ENCODE assay signal across 24 cellular contexts in the genomic region with DNA sequence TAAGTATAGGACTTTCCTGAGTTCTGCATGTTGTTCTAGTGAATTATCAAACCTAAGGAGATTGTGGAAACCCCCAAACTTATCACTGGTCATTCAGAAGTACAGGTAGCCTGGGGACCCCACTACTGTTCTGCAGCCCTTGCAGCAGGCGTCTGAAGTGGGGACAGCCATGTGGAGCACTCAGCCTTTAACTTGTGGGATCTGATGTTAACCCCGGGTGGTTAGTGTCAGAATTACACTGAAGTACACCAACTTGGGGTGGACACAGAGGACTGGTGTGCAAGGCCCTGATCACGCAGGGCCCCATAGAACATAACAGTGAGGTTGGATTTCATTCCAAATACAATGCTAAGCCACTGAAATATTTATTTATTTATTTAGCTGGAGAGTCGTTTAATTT.
"Had no signal": no experiment of that assay in that cellular context is flagged by ENCODE, and none has a peak within 500 bp of the region (broad histone marks: within the 10 kb centered on the region; RNA-seq: fewer than 3 reads in every experiment).

No MANE protein-coding gene starts in this region.

- H3K4me3 Mint-ChIP-seq: mesothelial cell of epicardium; naive B cell; natural killer cell; stimulated activated effector memory CD8-positive, alpha-beta T cell treated with anti-CD3 and anti-CD28 coated beads, Interleukin-12 subunit alpha, Interleukin-12 subunit beta, amount 100 ng/mL, for 72 hours; stimulated activated naive CD8-positive, alpha-beta T cell treated with anti-CD3 and anti-CD28 coated beads, Interleukin-15, Interleukin-2, amounts not matched to agents 100 ng/mL and 50 ng/mL, for 24 hours had no signal

- H3K4me3 ChIP-seq: hepatocyte, left ventricle myocardium inferior, lung, ovary, prostate gland, sigmoid colon, spleen, suprapubic skin, thoracic aorta, tibial artery, upper lobe of right lung had no signal

- DNase-seq: islet precursor cell; left ventricle myocardium inferior; mesendoderm; naive B cell; natural killer cell; ovary; retina; right cardiac atrium; sigmoid colon; small intestine; spleen; stimulated activated CD4-positive, alpha-beta T cell treated with anti-CD3 and anti-CD28 coated beads, Interleukin-4, amount 100 ng/mL, for 24 hours; stimulated activated naive CD4-positive, alpha-beta T cell; tibial artery; trophoblast cell; upper lobe of right lung had no signal

- H3K4me1 Mint-ChIP-seq: naive B cell; stimulated activated effector memory CD8-positive, alpha-beta T cell treated with anti-CD3 and anti-CD28 coated beads, Interleukin-12 subunit alpha, Interleukin-12 subunit beta, amount 100 ng/mL, for 72 hours had no signal

- H3K27ac Mint-ChIP-seq: mesothelial cell of epicardium; natural killer cell; stimulated activated effector memory CD8-positive, alpha-beta T cell treated with anti-CD3 and anti-CD28 coated beads, Interleukin-12 subunit alpha, Interleukin-12 subunit beta, amount 100 ng/mL, for 72 hours; stimulated activated naive CD8-positive, alpha-beta T cell treated with anti-CD3 and anti-CD28 coated beads, Interleukin-15, Interleukin-2, amounts not matched to agents 100 ng/mL and 50 ng/mL, for 24 hours had no signal

- H3K36me3 Mint-ChIP-seq: naive B cell; natural killer cell; stimulated activated effector memory CD8-positive, alpha-beta T cell treated with anti-CD3 and anti-CD28 coated beads, Interleukin-12 subunit alpha, Interleukin-12 subunit beta, amount 100 ng/mL, for 72 hours had no signal

- H3K9me3 Mint-ChIP-seq: mesothelial cell of epicardium; natural killer cell; stimulated activated effector memory CD8-positive, alpha-beta T cell treated with anti-CD3 and anti-CD28 coated beads, Interleukin-12 subunit alpha, Interleukin-12 subunit beta, amount 100 ng/mL, for 72 hours; stimulated activated naive CD8-positive, alpha-beta T cell treated with anti-CD3 and anti-CD28 coated beads, Interleukin-15, Interleukin-2, amounts not matched to agents 100 ng/mL and 50 ng/mL, for 24 hours had no signal

- H3K27me3 Mint-ChIP-seq: naive B cell; stimulated activated naive CD8-positive, alpha-beta T cell treated with anti-CD3 and anti-CD28 coated beads, Interleukin-15, Interleukin-2, amounts not matched to agents 100 ng/mL and 50 ng/mL, for 24 hours had no signal
